In genomic region chr11:69297225-69297925, GRCh38 we compare ENCODE assay signal across 8 cellular contexts. TPM values are rescaled to one million over a fixed set of nuclear protein-coding genes. Genes with fewer than 3 reads are reported as not detected.
DNase-seq lines count a peak whose midpoint lies in the region; ATAC-seq and TF ChIP-seq lines count a peak whose summit lies in the region.

No MANE protein-coding gene starts in this region.

- H3K27ac ChIP-seq in stomach smooth muscle (ENCODE audit: low read length): peak overlapping the region; percentile 37

- no peak overlapping the region; the same call in 1 of the 2 replicates for H3K4me3 ChIP-seq in AG04449 (ENCODE audit: low read depth, low read length)
- no peak overlapping the region for H3K4me3 ChIP-seq in fibroblast of mammary gland (ENCODE audit: control insufficient read depth, low read depth, low read length)
- H3K4me3 ChIP-seq in stomach smooth muscle (ENCODE audit: low read length in 2 of 2): peak overlapping the region in 1 of 2 donors; percentile 40

- ATAC-seq in GM19023 (IDR thresholded peaks at IDR 0.05; ENCODE audit: unreplicated experiment) (peak; percentile 53), HG03175 (IDR thresholded peaks at IDR 0.05; ENCODE audit: unreplicated experiment) (peak; percentile 59)
- peak; percentile 60 to 75 for ATAC-seq in activated T-cell treated with anti-CD3 and anti-CD28 coated beads, Interleukin-2, amount 50 U/mL, for 4 hours

- DNase-seq in AG04449 (ENCODE audit: low read depth, low spot score) (peak; percentile 95), fibroblast of mammary gland (ENCODE audit: low read depth) (peak; percentile 98), non-pigmented ciliary epithelial cell (ENCODE audit: low read depth) (peak; percentile 96)
- DNase-seq in activated T-cell treated with anti-CD3 and anti-CD28 coated beads, Interleukin-2, amount 50 U/mL, for 4 hours: peak; percentile 61

- H3K27me3 Mint-ChIP-seq in activated T-cell treated with anti-CD3 and anti-CD28 coated beads, Interleukin-2, amount 50 U/mL, for 4 hours (ENCODE audit: low read depth): no peaks in the 10 kb centered on the region

- peaks cover 68% of the 10 kb centered on the region for H3K4me1 Mint-ChIP-seq in activated T-cell treated with anti-CD3 and anti-CD28 coated beads, Interleukin-2, amount 50 U/mL, for 4 hours (ENCODE audit: low read depth)

- no peak overlapping the region for H3K9ac ChIP-seq in stomach smooth muscle (ENCODE audit: low read length in 2 of 2)

- H3K9me3 Mint-ChIP-seq in activated T-cell treated with anti-CD3 and anti-CD28 coated beads, Interleukin-2, amount 50 U/mL, for 4 hours: no peaks in the 10 kb centered on the region

- no peaks in the 10 kb centered on the region for H3K36me3 Mint-ChIP-seq in activated T-cell treated with anti-CD3 and anti-CD28 coated beads, Interleukin-2, amount 50 U/mL, for 4 hours (ENCODE audit: insufficient read depth)

- peaks cover 23% of the 10 kb centered on the region for H3K4me1 ChIP-seq in stomach smooth muscle (ENCODE audit: control insufficient read depth, insufficient read depth, low read length)

- peaks cover 3 to 9% of the 10 kb centered on the region in 2 donors for H3K27me3 ChIP-seq in stomach smooth muscle (ENCODE audit: control insufficient read depth in 1 of 2, insufficient read depth in 2 of 2, low read length in 2 of 2)

- no peaks in the 10 kb centered on the region for H3K36me3 ChIP-seq in stomach smooth muscle (ENCODE audit: control insufficient read depth in 2 of 2, insufficient read depth in 2 of 2, low read length in 2 of 2)

- POLR2A ChIA-PET in AG04449 (lab: Yijun Ruan, JAX): interaction anchor here (0.6 to 5.1 kb wide), 18 partner anchors 12 to 344 kb away, joined by 3 to 98 read pairs (median 3); partner anchors contain the start of gene CCND1

- CTCF ChIA-PET in AG04449 (lab: Yijun Ruan, JAX): interaction anchor here (1.3 to 4.8 kb wide), 5 partner anchors 8 to 345 kb away, joined by 3 to 25 read pairs (median 4); no protein-coding TSS in a partner anchor

- no peaks in the 10 kb centered on the region for H3K9me3 ChIP-seq in stomach smooth muscle (ENCODE audit: control insufficient read depth in 2 of 2, low read length in 2 of 2)

- H3K4me3 Mint-ChIP-seq in activated T-cell treated with anti-CD3 and anti-CD28 coated beads, Interleukin-2, amount 50 U/mL, for 4 hours: peak overlapping the region; percentile 73

- TF ChIP-seq CTCF in AG04449 (IDR thresholded peaks at IDR 0.05; ENCODE audit: insufficient read depth, low read length, missing control alignments) (no peak), fibroblast of mammary gland (conservative IDR thresholded peaks at IDR 0.05; ENCODE audit: control insufficient read depth, insufficient read depth, low read depth, low read length) (no peak)

TF ChIP-seq in PFSK-1, 5 proteins besides CTCF, POLR2A, EP300 and RAD21:
- TF ChIP-seq SIN3A (IDR thresholded peaks at IDR 0.05; ENCODE audit: borderline replicate concordance, insufficient read depth, low read length) (peak; percentile 23; the same call in 1 of the 2 replicates), FOXP2 (optimal IDR thresholded peaks at IDR 0.05; ENCODE audit: borderline replicate concordance, extremely low read depth, extremely low read length, insufficient read depth) (no peak), TAF1 (IDR thresholded peaks at IDR 0.05; ENCODE audit: borderline replicate concordance, insufficient read depth, low read length) (no peak)

RNA-seq across cellular contexts. Expression of gene MYEOV, which starts 3.4 kb away (rescaled TPM):
- 40.2 TPM for polyA plus RNA-seq in PFSK-1 (2012; ENCODE audit: insufficient read length, low read depth)
- total RNA-seq in activated T-cell treated with anti-CD3 and anti-CD28 coated beads, Interleukin-2, amount 50 U/mL, for 4 hours: under 1 TPM in 2 of 3 donors, not detected in 1; 0.10 to 0.50 TPM
